In the genomic region with DNA sequence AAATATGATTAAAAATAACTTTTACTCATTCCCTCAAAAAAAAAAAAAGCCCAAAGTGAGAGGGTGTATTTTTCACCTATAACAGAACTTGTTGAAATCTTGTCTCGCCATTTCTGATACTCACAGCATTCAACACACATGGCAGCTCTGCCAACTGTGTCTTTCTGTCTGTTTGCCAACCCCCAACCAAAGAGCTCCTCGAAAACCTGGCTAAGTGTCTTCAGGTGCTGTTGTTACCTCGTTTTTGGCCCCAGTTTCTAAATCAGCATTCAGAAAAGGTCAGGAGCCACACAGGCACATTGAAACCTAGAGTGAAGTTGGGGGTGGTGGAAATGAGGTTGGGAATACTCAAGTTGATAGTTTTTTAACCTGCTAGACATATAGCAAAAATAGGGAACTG, we compare ENCODE assay signal across 17 cellular contexts.
DNase-seq lines count a peak whose midpoint lies in the region; ATAC-seq, FAIRE-seq and TF ChIP-seq lines count a peak whose summit lies in the region.
"Had no signal": no experiment of that assay in that cellular context is flagged by ENCODE, and none has a peak within 500 bp of the region (broad histone marks: within the 10 kb centered on the region; RNA-seq: fewer than 3 reads in every experiment).

No MANE protein-coding gene starts in this region.

- H3K4me1 ChIP-seq in thyroid gland = peaks cover 0 to 6% of the 10 kb centered on the region in 2 donors

- peaks cover 37% of the 10 kb centered on the region for H3K4me1 Mint-ChIP-seq in brain
- no peaks in the 10 kb centered on the region for H3K4me1 Mint-ChIP-seq in activated T-cell treated with anti-CD3 and anti-CD28 coated beads, Interleukin-2, amount 50 U/mL, for 72 hours (ENCODE audit: low read depth)
- H3K4me1 Mint-ChIP-seq: B cell; CD4-positive, alpha-beta memory T cell had no signal

- no peak overlapping the region for H3K27ac ChIP-seq in thyroid gland
- H3K27ac ChIP-seq: GM23248, HL-60 had no signal

- 30 to 32% methylated on average over 3 of the region's 3 CpGs for WGBS in thyroid gland, 2 donors

- intact Hi-C loops in thyroid gland (cut with DNase I) (no loop called here), left colon (cut with DNase I, micrococcal nuclease) (no loop called here)

- DNase-seq in DMS79 treated with DMSO at 0.1 percent for 48 hours (lab: John Stamatoyannopoulos, UW) (peak; percentile 95), NCI-H2029 (lab: John Stamatoyannopoulos, UW) (peak; percentile 28), thyroid gland (peak; percentile 72), RCC 7860 (ENCODE audit: low spot score) (no peak), left colon (no peak)
- DNase-seq in activated T-cell treated with anti-CD3 and anti-CD28 coated beads, Interleukin-2, amount 50 U/mL, for 72 hours = no peak
- DNase-seq: C1 segment of cervical spinal cord; CD4-positive, alpha-beta memory T cell; DMS153; GM23248 had no signal

- no peaks in the 10 kb centered on the region for H3K9me3 Mint-ChIP-seq in brain
- peaks cover 0 to 3% of the 10 kb centered on the region in 2 donors for H3K9me3 Mint-ChIP-seq in activated T-cell treated with anti-CD3 and anti-CD28 coated beads, Interleukin-2, amount 50 U/mL, for 72 hours

- no peaks in the 10 kb centered on the region for H3K36me3 Mint-ChIP-seq in brain
- no peaks in the 10 kb centered on the region for H3K36me3 Mint-ChIP-seq in activated T-cell treated with anti-CD3 and anti-CD28 coated beads, Interleukin-2, amount 50 U/mL, for 72 hours (ENCODE audit: insufficient read depth in 2 of 2)
- H3K36me3 Mint-ChIP-seq: CD4-positive, alpha-beta memory T cell had no signal

- peak overlapping the region in 3 of 5 experiments; percentile 3 to 94 (median 93) for H3K27ac Mint-ChIP-seq in brain
- H3K27ac Mint-ChIP-seq in activated T-cell treated with anti-CD3 and anti-CD28 coated beads, Interleukin-2, amount 50 U/mL, for 72 hours = no peak overlapping the region
- H3K27ac Mint-ChIP-seq: B cell; CD4-positive, alpha-beta memory T cell had no signal

- no peaks in the 10 kb centered on the region for H3K27me3 Mint-ChIP-seq in brain
- no peaks in the 10 kb centered on the region for H3K27me3 Mint-ChIP-seq in activated T-cell treated with anti-CD3 and anti-CD28 coated beads, Interleukin-2, amount 50 U/mL, for 72 hours (ENCODE audit: low read depth)

- H3K4me3 ChIP-seq in thyroid gland (replicated peaks in 1 of 3) = no peak overlapping the region
- H3K4me3 ChIP-seq: GM23248 had no signal

- FAIRE-seq in RCC 7860 (lab: Jason Lieb, UNC) = no peak
- FAIRE-seq: A204.1, D721Med, H54 had no signal

- H3K27me3 ChIP-seq in thyroid gland = no peaks in the 10 kb centered on the region

- H3K4me3 Mint-ChIP-seq in brain = peak overlapping the region in 1 of 5 experiments; percentile 49
- H3K4me3 Mint-ChIP-seq in activated T-cell treated with anti-CD3 and anti-CD28 coated beads, Interleukin-2, amount 50 U/mL, for 72 hours = no peak overlapping the region
- H3K4me3 Mint-ChIP-seq: B cell; CD4-positive, alpha-beta memory T cell had no signal

- no peaks in the 10 kb centered on the region for H3K36me3 ChIP-seq in thyroid gland

- no peak for TF ChIP-seq POLR2A in thyroid gland (IDR thresholded peaks at IDR 0.05)

- no peaks in the 10 kb centered on the region for H3K9me3 ChIP-seq in thyroid gland

- TF ChIP-seq CTCF in brain (conservative IDR thresholded peaks at IDR 0.05) = no peak
- TF ChIP-seq CTCF in thyroid gland (IDR thresholded peaks at IDR 0.05) = no peak

- no peak for ATAC-seq in activated T-cell treated with anti-CD3 and anti-CD28 coated beads, Interleukin-2, amount 50 U/mL, for 72 hours (replicated peaks in 1 of 2)
- no peak for ATAC-seq in left colon
- ATAC-seq: HCT116 had no signal

Comparison
In these comparisons a context has a peak if more than half of its experiments do, and no peak if none do; other contexts are left out.
1. DNase-seq: peak in DMS79 treated with DMSO at 0.1 percent for 48 hours (single experiment), NCI-H2029 (single experiment) and thyroid gland (2 of 2); none in activated T-cell treated with anti-CD3 and anti-CD28 coated beads, Interleukin-2, amount 50 U/mL, for 72 hours (0 of 2), RCC 7860 (single experiment) and left colon (0 of 2).